8 cellular contexts compared by ENCODE assay signal in the genomic region with DNA sequence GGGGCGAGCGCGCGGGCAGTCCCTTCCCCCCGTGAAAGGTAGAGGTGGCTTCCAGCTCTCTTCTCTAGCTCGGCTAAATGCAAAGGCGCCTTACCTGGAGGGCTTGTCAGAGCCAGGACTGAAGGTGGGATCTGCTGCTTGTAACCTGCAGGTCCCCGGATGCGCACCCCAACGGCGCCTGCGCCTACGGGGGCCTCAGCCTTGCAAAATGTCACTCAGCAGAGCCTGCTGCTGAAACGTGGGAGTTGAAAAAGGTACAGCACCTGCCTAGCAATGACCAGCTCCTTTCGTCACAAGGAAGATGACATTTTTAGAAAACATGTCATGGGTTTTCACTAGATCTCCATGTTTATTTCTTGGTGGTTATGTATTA. TPM values are rescaled to one million over a fixed set of nuclear protein-coding genes. Genes with fewer than 3 reads are reported as not detected.
DNase-seq lines count a peak whose midpoint lies in the region; ATAC-seq lines count a peak whose summit lies in the region.

No MANE protein-coding gene starts in this region.

- H3K9me3 Mint-ChIP-seq in natural killer cell treated with Interleukin-12 subunit alpha and Interleukin-12 subunit beta and Interleukin-15 and Interleukin-18, amount 100 ng/mL, for 72 hours = no peaks in the 10 kb centered on the region
- no peaks in the 10 kb centered on the region for H3K9me3 Mint-ChIP-seq in stimulated activated naive CD8-positive, alpha-beta T cell treated with anti-CD3 and anti-CD28 coated beads, Interleukin-15, amount 100 ng/mL, for 72 hours

- H3K27ac Mint-ChIP-seq in natural killer cell treated with Interleukin-12 subunit alpha and Interleukin-12 subunit beta and Interleukin-15 and Interleukin-18, amount 100 ng/mL, for 72 hours = peak overlapping the region; percentile 92 to 96
- H3K27ac Mint-ChIP-seq in stimulated activated naive CD8-positive, alpha-beta T cell treated with anti-CD3 and anti-CD28 coated beads, Interleukin-15, amount 100 ng/mL, for 72 hours = peak overlapping the region; percentile 90 to 91

- DNase-seq in ACHN = peak; percentile 36
- peak; percentile 35 for DNase-seq in NCI-H345 treated with DMSO at 0.1 percent for 48 hours (lab: John Stamatoyannopoulos, UW; ENCODE audit: unreplicated experiment)
- DNase-seq in activated CD8-positive, alpha-beta memory T cell treated with anti-CD3 and anti-CD28 coated beads, Interleukin-2, amount 50 U/mL, for 48 hours = peak; percentile 83
- no peak for DNase-seq in epithelial cell of prostate (ENCODE audit: low read depth, low spot score)
- peak; percentile 63 for DNase-seq in natural killer cell treated with Interleukin-12 subunit alpha and Interleukin-12 subunit beta and Interleukin-15 and Interleukin-18, amount 100 ng/mL, for 72 hours (ENCODE audit: low spot score)
- peak; percentile 79 to 81 for DNase-seq in stimulated activated naive CD8-positive, alpha-beta T cell treated with anti-CD3 and anti-CD28 coated beads, Interleukin-15, amount 100 ng/mL, for 72 hours

- ATAC-seq in GM18858 (IDR thresholded peaks at IDR 0.05; ENCODE audit: unreplicated experiment) (peak; percentile 32), HG03097 (IDR thresholded peaks at IDR 0.05; ENCODE audit: low FRiP score, unreplicated experiment) (peak; percentile 24)
- ATAC-seq in natural killer cell treated with Interleukin-12 subunit alpha and Interleukin-12 subunit beta and Interleukin-15 and Interleukin-18, amount 100 ng/mL, for 72 hours = peak; percentile 16 to 25
- peak; percentile 65 for ATAC-seq in stimulated activated naive CD8-positive, alpha-beta T cell treated with anti-CD3 and anti-CD28 coated beads, Interleukin-15, amount 100 ng/mL, for 72 hours

- in situ Hi-C loops in ACHN (cut with HindIII; ENCODE audit: low pct_ligation_motif_present, low pct_unique_long_range_greater_than_20kb, low sequenced_read_pairs) = no loop called here

- peak overlapping the region; percentile 95 for H3K4me3 Mint-ChIP-seq in natural killer cell treated with Interleukin-12 subunit alpha and Interleukin-12 subunit beta and Interleukin-15 and Interleukin-18, amount 100 ng/mL, for 72 hours
- H3K4me3 Mint-ChIP-seq in stimulated activated naive CD8-positive, alpha-beta T cell treated with anti-CD3 and anti-CD28 coated beads, Interleukin-15, amount 100 ng/mL, for 72 hours = peak overlapping the region; percentile 75 to 79

- H3K27me3 Mint-ChIP-seq in natural killer cell treated with Interleukin-12 subunit alpha and Interleukin-12 subunit beta and Interleukin-15 and Interleukin-18, amount 100 ng/mL, for 72 hours = no peaks in the 10 kb centered on the region
- no peaks in the 10 kb centered on the region for H3K27me3 Mint-ChIP-seq in stimulated activated naive CD8-positive, alpha-beta T cell treated with anti-CD3 and anti-CD28 coated beads, Interleukin-15, amount 100 ng/mL, for 72 hours

- H3K4me1 Mint-ChIP-seq in natural killer cell treated with Interleukin-12 subunit alpha and Interleukin-12 subunit beta and Interleukin-15 and Interleukin-18, amount 100 ng/mL, for 72 hours (ENCODE audit: low read depth in 2 of 2) = peaks cover 26 to 28% of the 10 kb centered on the region in 2 donors
- H3K4me1 Mint-ChIP-seq in stimulated activated naive CD8-positive, alpha-beta T cell treated with anti-CD3 and anti-CD28 coated beads, Interleukin-15, amount 100 ng/mL, for 72 hours = peaks cover 38% of the 10 kb centered on the region

- H3K36me3 Mint-ChIP-seq in natural killer cell treated with Interleukin-12 subunit alpha and Interleukin-12 subunit beta and Interleukin-15 and Interleukin-18, amount 100 ng/mL, for 72 hours = peaks cover 5% of the 10 kb centered on the region

- H3K27ac ChIP-seq in epithelial cell of prostate = peak overlapping the region; percentile 93

RNA-seq across cellular contexts. Expression of gene ABHD18, which starts 0.6 kb away (rescaled TPM):
- total RNA-seq in natural killer cell treated with Interleukin-12 subunit alpha and Interleukin-12 subunit beta and Interleukin-15 and Interleukin-18, amount 100 ng/mL, for 72 hours = 10 to 100 TPM; 21.1 to 25.1 TPM

RNA-seq across cellular contexts. Expression of gene MFSD8, which starts 0.8 kb away (rescaled TPM):
- total RNA-seq in natural killer cell treated with Interleukin-12 subunit alpha and Interleukin-12 subunit beta and Interleukin-15 and Interleukin-18, amount 100 ng/mL, for 72 hours = 10 to 100 TPM; 25.1 to 28.8 TPM
